Comparison of ENCODE assay signal across 8 cellular contexts in genomic region chr22:23838686-23839468, GRCh38. TPM values are rescaled to one million over a fixed set of nuclear protein-coding genes. Genes with fewer than 3 reads are reported as not detected.
A peak's percentile ranks its signal among the peaks of the same experiment; 100 is the strongest.
DNase-seq lines count a peak whose midpoint lies in the region; ATAC-seq, FAIRE-seq and TF ChIP-seq lines count a peak whose summit lies in the region.

Gene DERL3, minus strand, starts transcription at chr22:23839006. Its CDS starts 19 bp downstream, at chr22:23838987.

- H3K9ac ChIP-seq in rectal smooth muscle tissue (ENCODE audit: low read length) = no peak within 1 kb of the TSS

- H3K9me3 ChIP-seq in hepatocyte (ENCODE audit: low read depth) = no peaks in the 10 kb centered on the region

- 3% methylated on average over 65 of the region's 70 CpGs for WGBS in hepatocyte (ENCODE audit: low lambda C conversion rate, missing lambda C conversion rate)

- peak within 1 kb of the TSS; percentile 35 for H3K4me3 ChIP-seq in astrocyte of the cerebellum (ENCODE audit: low read depth, low read length)
- H3K4me3 ChIP-seq in hepatocyte = no peak within 1 kb of the TSS
- H3K4me3 ChIP-seq in rectal smooth muscle tissue (ENCODE audit: low read length) = peak within 1 kb of the TSS; percentile 77

- in situ Hi-C loops in astrocyte of the cerebellum (cut with HindIII; ENCODE audit: low sequenced_read_pairs) = loop anchor here (10.0 kb wide), 1 partner anchor 304 kb away; no protein-coding TSS in a partner anchor

- no peaks in the 10 kb centered on the region for H3K9me2 ChIP-seq in hepatocyte (replicated peaks; ENCODE audit: insufficient read depth)

- H3K36me3 ChIP-seq in hepatocyte (replicated peaks; ENCODE audit: insufficient read depth, low read depth) (no peaks in the 10 kb centered on the region), rectal smooth muscle tissue (ENCODE audit: control insufficient read depth, insufficient read depth, low read length) (peaks cover 4% of the 10 kb centered on the region)

- peak; percentile 100 for FAIRE-seq in GM12892 (lab: Jason Lieb, UNC)
- FAIRE-seq in D721Med (lab: Jason Lieb, UNC) = no peak

- no peaks in the 10 kb centered on the region for H3K27me3 ChIP-seq in hepatocyte
- no peaks in the 10 kb centered on the region for H3K27me3 ChIP-seq in rectal smooth muscle tissue (ENCODE audit: control insufficient read depth, insufficient read depth, low read length)

- no peak for TF ChIP-seq POLR2A in GM12892 (IDR thresholded peaks at IDR 0.05; ENCODE audit: low read depth, low read length)

- H4K20me1 ChIP-seq in hepatocyte (ENCODE audit: insufficient read depth, poor library complexity, severe bottlenecking) = no peaks in the 10 kb centered on the region

- peak; percentile 82 for ATAC-seq in HG02852 (IDR thresholded peaks at IDR 0.05; ENCODE audit: unreplicated experiment)

- peaks cover 25% of the 10 kb centered on the region for H3K4me1 ChIP-seq in hepatocyte (ENCODE audit: insufficient read depth)
- H3K4me1 ChIP-seq in rectal smooth muscle tissue (ENCODE audit: control insufficient read depth, insufficient read depth, low read length) = no peaks in the 10 kb centered on the region

- TF ChIP-seq CTCF in astrocyte of the cerebellum (IDR thresholded peaks at IDR 0.05; ENCODE audit: low read depth, low read length, missing control alignments) (no peak), hepatocyte (IDR thresholded peaks at IDR 0.05; ENCODE audit: poor library complexity) (no peak), D721Med (IDR thresholded peaks at IDR 0.05; ENCODE audit: insufficient read depth, missing control alignments) (no peak)

- H2AFZ ChIP-seq in hepatocyte = no peak within 1 kb of the TSS

- DNase-seq in GM12892 (ENCODE audit: insufficient read length) = peak; percentile 93
- DNase-seq in NCI-H1694 treated with DMSO at 0.1 percent for 48 hours (lab: John Stamatoyannopoulos, UW) = peak; percentile 59
- DNase-seq in T-helper 22 cell (ENCODE audit: low read depth) = peak; percentile 92
- DNase-seq in astrocyte of the cerebellum (ENCODE audit: low read depth) = peak; percentile 92
- peak; percentile 97 for DNase-seq in hepatocyte (ENCODE audit: low spot score)
- no peak for DNase-seq in D721Med (ENCODE audit: insufficient read length, low spot score)

- no peak within 1 kb of the TSS for H3K27ac ChIP-seq in hepatocyte
- H3K27ac ChIP-seq in rectal smooth muscle tissue (ENCODE audit: low read depth, low read length) = no peak within 1 kb of the TSS

- peak within 1 kb of the TSS; percentile 81 for H3K4me2 ChIP-seq in hepatocyte

- H3K79me2 ChIP-seq in hepatocyte = no peaks in the 10 kb centered on the region

RNA-seq across cellular contexts. Expression of gene DERL3, which starts in this region (rescaled TPM):
- 8.5 TPM for polyA plus RNA-seq in GM12892 (2012; ENCODE audit: missing spikeins)
- 1.6 and 1.8 TPM in 2 replicates for total RNA-seq in hepatocyte
- polyA plus RNA-seq in hepatocyte = 5.1 and 6.1 TPM in 2 replicates
